ENCODE assay signal across 8 cellular contexts in the genomic region with DNA sequence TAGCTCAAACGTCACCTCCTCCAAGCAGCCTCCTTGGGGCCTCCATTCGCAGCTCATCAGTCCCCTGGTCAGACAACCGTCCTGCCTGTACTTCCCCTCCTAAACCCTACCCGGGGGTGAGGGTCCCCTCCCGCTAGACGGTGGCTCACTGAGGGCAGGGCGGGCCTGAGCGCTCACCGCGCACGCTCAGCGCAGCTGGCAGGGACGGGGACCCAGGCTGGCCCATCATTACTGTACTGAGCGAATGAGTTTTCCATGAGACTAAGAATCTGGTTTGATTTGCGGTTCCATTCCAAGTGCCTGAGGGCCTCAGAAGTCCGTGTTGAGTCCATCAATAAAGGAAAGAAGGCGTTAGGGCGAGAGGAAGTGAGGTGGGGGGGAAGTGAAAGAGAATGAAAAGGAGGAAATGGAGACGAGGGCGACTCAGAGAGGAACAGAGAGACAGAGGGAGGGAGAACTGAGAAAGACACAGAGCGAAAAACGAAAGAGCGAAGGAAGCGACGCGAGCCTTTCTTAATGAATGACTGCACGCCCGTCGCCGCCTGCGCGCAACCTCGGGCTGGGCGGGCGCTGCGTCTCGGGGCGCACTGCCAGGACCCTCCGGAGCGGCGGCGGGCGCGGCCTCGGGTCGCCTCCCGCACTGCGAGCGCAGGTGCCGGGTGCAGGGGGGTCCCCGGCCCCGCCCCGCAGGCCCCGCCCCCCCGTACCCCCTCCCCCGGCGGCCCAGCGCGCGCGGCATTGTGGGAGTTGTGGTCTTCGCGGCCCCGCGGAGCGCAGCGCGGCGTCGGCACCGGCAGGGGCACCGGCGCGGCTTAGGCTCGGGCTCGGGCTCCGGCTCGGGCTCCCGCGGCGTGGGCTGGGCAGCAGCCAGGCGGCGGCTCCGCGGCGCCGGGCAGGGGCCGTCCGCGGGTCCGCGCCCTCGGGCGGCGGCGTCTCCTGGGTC. TPM values are rescaled to one million over a fixed set of nuclear protein-coding genes. Genes with fewer than 3 reads are reported as not detected.
DNase-seq lines count a peak whose midpoint lies in the region; ATAC-seq and TF ChIP-seq lines count a peak whose summit lies in the region.

Gene ASPHD2 (plus strand): TSS at position 746 of the 943 bp plus-strand sequence. CDS start 4,356 bp downstream, outside the sequence.

- peaks cover 0 to 22% (median 5%) of the 10 kb centered on the region in 5 donors for H3K27me3 Mint-ChIP-seq in naive thymus-derived CD4-positive, alpha-beta T cell

- H3K9me3 ChIP-seq in naive thymus-derived CD4-positive, alpha-beta T cell (ENCODE audit: control insufficient read depth in 2 of 3, low read length in 3 of 3) = no peaks in the 10 kb centered on the region

- no peaks in the 10 kb centered on the region for H3K27me3 ChIP-seq in HL-60 (ENCODE audit: insufficient read depth, poor library complexity, severe bottlenecking)
- H3K27me3 ChIP-seq in naive thymus-derived CD4-positive, alpha-beta T cell (ENCODE audit: control insufficient read depth in 2 of 2, insufficient read depth in 2 of 2, low read length in 2 of 2) = no peaks in the 10 kb centered on the region

- H3K9me3 Mint-ChIP-seq in naive thymus-derived CD4-positive, alpha-beta T cell = peaks cover 0 to 4% (median 0%) of the 10 kb centered on the region in 11 donors

- peaks cover 0 to 5% (median 0%) of the 10 kb centered on the region in 3 experiments for H3K36me3 ChIP-seq in naive thymus-derived CD4-positive, alpha-beta T cell (ENCODE audit: control insufficient read depth in 2 of 3, insufficient read depth in 3 of 3, low read length in 3 of 3)

- H3K27ac ChIP-seq in HL-60 (replicated peaks) = peak within 1 kb of the TSS; percentile 75
- H3K27ac ChIP-seq in naive thymus-derived CD4-positive, alpha-beta T cell (ENCODE audit: low read depth, low read length) = peak within 1 kb of the TSS; percentile 88

- peak within 1 kb of the TSS; percentile 94 to 99 (median 98) for H3K27ac Mint-ChIP-seq in naive thymus-derived CD4-positive, alpha-beta T cell

- peaks cover 8 to 17% of the 10 kb centered on the region in 2 donors for H3K4me1 ChIP-seq in naive thymus-derived CD4-positive, alpha-beta T cell (ENCODE audit: control insufficient read depth in 2 of 2, insufficient read depth in 2 of 2, low read length in 2 of 2)

- intact Hi-C loops in naive thymus-derived CD4-positive, alpha-beta T cell (cut with micrococcal nuclease) = loop anchor here (1.0 to 10.0 kb wide), 11 partner anchors 30 to 1364 kb away; partner anchors contain the start of genes HPS4 (in 2 of the 2), SRRD (in 2 of the 2), TFIP11 (in 2 of the 2) and TPST2 (in 2 of the 2)

- H3K4me1 Mint-ChIP-seq in naive thymus-derived CD4-positive, alpha-beta T cell = peaks cover 14 to 55% (median 33%) of the 10 kb centered on the region in 7 donors

- no peak for TF ChIP-seq CTCF in HL-60 (IDR thresholded peaks at IDR 0.05; ENCODE audit: insufficient read depth, low read length)

- POLR2A ChIA-PET in naive thymus-derived CD4-positive, alpha-beta T cell (lab: Charles Lee) = interaction anchor here (0.9 to 5.1 kb wide), 2 partner anchors 18 to 54 kb away, joined by 3 to 39 read pairs; partner anchors contain the start of genes HPS4 and SRRD

- peak within 1 kb of the TSS; percentile 91 to 99 (median 99) for H3K4me3 Mint-ChIP-seq in naive thymus-derived CD4-positive, alpha-beta T cell

- CTCF ChIA-PET in naive thymus-derived CD4-positive, alpha-beta T cell (lab: Charles Lee) = interaction anchor here (1.5 kb wide), 1 partner anchor 32 kb away, joined by 5 read pairs; no protein-coding TSS in a partner anchor

- ATAC-seq in GM19467 (IDR thresholded peaks at IDR 0.05; ENCODE audit: unreplicated experiment) = peak; percentile 59
- peak; percentile 78 for ATAC-seq in esophagus mucosa
- ATAC-seq in naive thymus-derived CD4-positive, alpha-beta T cell = peak; percentile 92

- H3K36me3 Mint-ChIP-seq in naive thymus-derived CD4-positive, alpha-beta T cell = peaks cover 0 to 8% (median under 1%) of the 10 kb centered on the region in 5 donors

- peak within 1 kb of the TSS; percentile 51 for H3K4me3 ChIP-seq in HL-60 (replicated peaks; ENCODE audit: insufficient read depth, low read length)
- H3K4me3 ChIP-seq in naive thymus-derived CD4-positive, alpha-beta T cell (ENCODE audit: low read length) = peak within 1 kb of the TSS; percentile 93

- peak; percentile 65 for DNase-seq in COR-L47 (lab: John Stamatoyannopoulos, UW)
- peak; percentile 65 to 75 for DNase-seq in HL-60 (ENCODE audit: low read depth in 1 of 2, low spot score in 1 of 2)
- DNase-seq in activated T-cell treated with anti-CD3 and anti-CD28 coated beads for 48 hours (ENCODE audit: low read depth) = peak; percentile 78
- DNase-seq in naive thymus-derived CD4-positive, alpha-beta T cell = peak; percentile 72 to 87 (median 83)
- DNase-seq in stimulated activated CD8-positive, alpha-beta memory T cell treated with anti-CD3 and anti-CD28 coated beads, Interleukin-7, amount 100 ng/mL, for 48 hours (ENCODE audit: extremely low read depth in 1 of 2, low read depth in 1 of 2) = peak; percentile 63 to 69

TF ChIP-seq in PFSK-1, 5 proteins besides CTCF, POLR2A, EP300 and RAD21:
- TF ChIP-seq FOXP2 (optimal IDR thresholded peaks at IDR 0.05; ENCODE audit: borderline replicate concordance, extremely low read depth, extremely low read length, insufficient read depth) (peak; percentile 16), SIN3A (IDR thresholded peaks at IDR 0.05; ENCODE audit: borderline replicate concordance, insufficient read depth, low read length) (no peak), POLR2AphosphoS5 (IDR thresholded peaks at IDR 0.05; ENCODE audit: low read depth, low read length) (0 out of 2 replicates have a peak, but pooled peaks have one; percentile 40), TAF1 (IDR thresholded peaks at IDR 0.05; ENCODE audit: borderline replicate concordance, insufficient read depth, low read length) (0 out of 2 replicates have a peak, but pooled peaks have one; percentile 37), REST (IDR thresholded peaks at IDR 0.05; ENCODE audit: insufficient read depth in 1 of 2, low read depth in 2 of 2, low read length in 2 of 2) (no peak)

RNA-seq across cellular contexts. Expression of gene ASPHD2, which starts in this region (rescaled TPM):
- polyA plus RNA-seq in PFSK-1 (2012; ENCODE audit: insufficient read length, low read depth) = 3.9 TPM
- 2.1 TPM for total RNA-seq in esophagus mucosa
- 10 to 100 TPM in 1 of 5 experiments, 1 to 10 TPM in 4; 1.8 to 18.1 (median 2.7) TPM for total RNA-seq in naive thymus-derived CD4-positive, alpha-beta T cell
- polyA plus RNA-seq in naive thymus-derived CD4-positive, alpha-beta T cell = 1 to 10 TPM; 1.5 to 3.2 TPM

Comparison
In these comparisons a context has a peak if more than half of its experiments do, and no peak if none do; other contexts are left out.
1. Peak in every context shown above with its lines: DNase-seq, ATAC-seq, H3K4me3 ChIP-seq and H3K27ac ChIP-seq.